ENCODE assay signal across 1 cellular context in genomic region chr10:60757422-60757895, GRCh38.
TF ChIP-seq lines count a peak whose summit lies in the region.

No MANE protein-coding gene starts in this region.

TF ChIP-seq in WTC11, 78 proteins besides CTCF, POLR2A, EP300 and RAD21 (continued from another document):
- no peak for TF ChIP-seq ARID4B (CRISPR knock-in tag; IDR thresholded peaks at IDR 0.05; ENCODE audit: borderline replicate concordance)
TF ChIP-seq in WTC11: peak in this region for 0.
